8 cellular contexts compared by ENCODE assay signal in the genomic region with DNA sequence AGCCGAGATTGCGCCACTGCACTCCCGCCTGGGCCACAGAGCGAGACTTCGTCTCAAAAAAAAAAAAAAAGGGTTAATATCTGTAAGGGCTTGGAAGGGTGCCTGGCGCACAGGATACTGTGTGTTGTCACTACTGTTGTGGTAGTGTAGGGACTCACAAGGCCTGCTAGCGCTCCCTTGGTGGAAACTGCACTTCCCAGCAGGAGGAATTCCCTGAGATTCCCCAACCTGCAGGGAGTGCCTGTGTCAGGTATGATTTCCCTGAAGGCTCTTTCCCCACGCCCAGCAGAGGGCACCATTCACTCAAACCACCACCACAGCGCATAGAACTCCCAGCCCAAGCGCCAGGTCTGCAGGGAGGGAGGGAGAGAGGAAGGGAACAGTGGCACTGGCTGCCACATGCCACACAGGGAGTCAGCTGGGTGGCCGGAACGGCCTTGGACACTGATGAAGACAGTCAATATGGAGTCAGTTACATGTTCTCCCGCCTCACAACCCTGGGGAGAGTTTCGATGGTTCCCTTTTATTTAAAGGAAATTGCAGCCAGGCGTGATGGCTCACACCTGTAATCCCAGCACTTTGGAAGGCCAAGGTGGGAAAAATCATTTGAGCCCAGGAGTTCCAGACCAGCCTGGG. TPM values are rescaled to one million over a fixed set of nuclear protein-coding genes. Genes with fewer than 3 reads are reported as not detected.
A peak's percentile ranks its signal among the peaks of the same experiment; 100 is the strongest.
DNase-seq lines count a peak whose midpoint lies in the region; ATAC-seq and TF ChIP-seq lines count a peak whose summit lies in the region.

No MANE protein-coding gene starts in this region.

- DNase-seq in NCI-H1436 treated with DMSO at 0.1 percent for 48 hours (lab: John Stamatoyannopoulos, UW), result peak; percentile 18
- peak; percentile 82 for DNase-seq in SW480 (ENCODE audit: low spot score)
- DNase-seq in adrenal gland, result peak; percentile 56 to 86 (median 73)
- DNase-seq in hepatic stellate cell (ENCODE audit: low spot score), result peak; percentile 76
- DNase-seq in sigmoid colon, result no peak

- H3K9me3 ChIP-seq in adrenal gland (replicated peaks in 1 of 3), result no peaks in the 10 kb centered on the region
- H3K9me3 ChIP-seq in sigmoid colon, result no peaks in the 10 kb centered on the region

- WGBS in adrenal gland, 4 donors, result 42 to 52% (median 44%) methylated on average over 10 to 15 of the region's 15 CpGs
- WGBS in sigmoid colon, 2 donors, result 32 to 42% methylated on average over 15 of the region's 15 CpGs

- TF ChIP-seq POLR2A in adrenal gland (IDR thresholded peaks at IDR 0.05), result no peak
- no peak for TF ChIP-seq POLR2A in sigmoid colon (IDR thresholded peaks at IDR 0.05)

- H3K4me1 ChIP-seq in adrenal gland (replicated peaks in 1 of 2) (no peaks in the 10 kb centered on the region), sigmoid colon (no peaks in the 10 kb centered on the region)

- H3K4me3 ChIP-seq in adrenal gland (no peak overlapping the region), sigmoid colon (no peak overlapping the region)

- no peaks in the 10 kb centered on the region for H3K27me3 ChIP-seq in adrenal gland
- no peaks in the 10 kb centered on the region for H3K27me3 ChIP-seq in sigmoid colon

- intact Hi-C loops in adrenal gland (cut with DNase I), result loop anchor here in 1 of 2 donors (5.0 kb wide), 1 partner anchor 98 kb away; no protein-coding TSS in a partner anchor
- intact Hi-C loops in sigmoid colon (cut with DNase I), result loop anchor here (1.0 to 10.0 kb wide), 4 partner anchors 96 to 410 kb away; partner anchors contain the start of gene TANGO6

- no peak for ATAC-seq in HG02970 (IDR thresholded peaks at IDR 0.05; ENCODE audit: low FRiP score, unreplicated experiment)
- no peak for ATAC-seq in HG02588 (IDR thresholded peaks at IDR 0.05; ENCODE audit: unreplicated experiment)

- peak; percentile 91 for TF ChIP-seq CTCF in GM12873 (IDR thresholded peaks at IDR 0.05; ENCODE audit: insufficient read depth, low read depth, low read length, missing control alignments)
- TF ChIP-seq CTCF in adrenal gland (IDR thresholded peaks at IDR 0.05), result peak; percentile 45 to 69 (median 62)
- peak in 3 of 4 experiments; percentile 58 to 79 (median 60) for TF ChIP-seq CTCF in sigmoid colon (IDR thresholded peaks at IDR 0.05)

- no peak overlapping the region for H3K27ac ChIP-seq in adrenal gland
- no peak overlapping the region for H3K27ac ChIP-seq in sigmoid colon

- no peak for TF ChIP-seq EP300 in sigmoid colon (IDR thresholded peaks at IDR 0.05)

- no peaks in the 10 kb centered on the region for H3K36me3 ChIP-seq in adrenal gland (replicated peaks in 1 of 2)
- no peaks in the 10 kb centered on the region for H3K36me3 ChIP-seq in sigmoid colon

RNA-seq across cellular contexts. Expression of gene CDH1, which starts 32.7 kb away (rescaled TPM):
- 1 to 10 TPM in 2 of 8 donors, under 1 TPM in 3, not detected in 3; 0.11 to 1.2 (median 0.88) TPM for total RNA-seq in adrenal gland
- polyA plus RNA-seq in adrenal gland, result under 1 TPM; 0.24 to 0.40 (median 0.27) TPM
- total RNA-seq in sigmoid colon, result 1 to 10 TPM in 2 of 4 donors, under 1 TPM in 1, not detected in 1; 0.14 to 1.4 (median 1.1) TPM
- polyA plus RNA-seq in sigmoid colon, result 100 to 1,000 TPM in 1 of 3 donors, 10 to 100 TPM in 2; 29.4 to 163 (median 49.0) TPM

RNA-seq across cellular contexts. Expression of gene CDH3, which starts 59.2 kb away (rescaled TPM):
- total RNA-seq in adrenal gland, result 1 to 10 TPM in 5 of 8 donors, under 1 TPM in 2, not detected in 1; 0.29 to 2.5 (median 1.1) TPM
- under 1 TPM; 0.16 to 0.97 (median 0.20) TPM for polyA plus RNA-seq in adrenal gland
- total RNA-seq in sigmoid colon, result 1 to 10 TPM in 1 of 4 donors, under 1 TPM in 2, not detected in 1; under 0.01 to 2.4 (median 0.49) TPM
- polyA plus RNA-seq in sigmoid colon, result 1 to 10 TPM in 1 of 3 donors, not detected in 2; 4.9 TPM
